15 cellular contexts compared by ENCODE assay signal in the genomic region with DNA sequence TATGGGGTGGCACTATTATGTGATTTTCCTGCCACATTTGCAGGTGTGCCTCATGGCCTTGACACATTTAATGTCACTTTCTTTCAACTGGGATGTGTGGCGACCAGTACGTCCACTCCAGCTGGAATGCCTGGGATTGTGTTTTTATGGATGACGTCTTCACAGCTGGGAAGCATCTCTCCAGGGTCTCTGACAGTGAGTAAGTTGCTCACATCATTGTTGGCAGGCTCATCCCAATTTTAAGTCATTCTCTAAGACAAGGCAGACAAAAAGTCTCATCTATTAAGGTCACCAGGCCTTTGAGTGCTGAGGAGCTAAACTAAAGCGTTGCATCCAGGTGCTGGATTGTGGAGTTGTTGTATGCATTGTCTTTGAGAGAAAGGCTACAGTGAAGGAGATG. TPM values are rescaled to one million over a fixed set of nuclear protein-coding genes. Genes with fewer than 3 reads are reported as not detected.
DNase-seq lines count a peak whose midpoint lies in the region; ATAC-seq and TF ChIP-seq lines count a peak whose summit lies in the region.
"Had no signal": no experiment of that assay in that cellular context is flagged by ENCODE, and none has a peak within 500 bp of the region (broad histone marks: within the 10 kb centered on the region; RNA-seq: fewer than 3 reads in every experiment).

No MANE protein-coding gene starts in this region.

- H3K27me3 ChIP-seq in SK-N-SH (ENCODE audit: insufficient read depth), result no peaks in the 10 kb centered on the region

- DNase-seq in activated naive CD4-positive, alpha-beta T cell treated with Interleukin-2 at 50 U/mL for 16 hours, result no peak
- peak; percentile 44 for DNase-seq in EH (ENCODE audit: low read depth)
- DNase-seq in central memory CD8-positive, alpha-beta T cell (ENCODE audit: low spot score in 2 of 2), result no peak
- DNase-seq in natural killer cell, result no peak
- no peak for DNase-seq in SK-N-SH
- DNase-seq in NOMO-1 treated with DMSO at 0.1 percent for 48 hours (lab: John Stamatoyannopoulos, UW; ENCODE audit: unreplicated experiment), result no peak
- DNase-seq: Karpas-422, NCI-H2171, NCI-H82 had no signal

- H3F3A ChIP-seq in SK-N-SH (replicated peaks; ENCODE audit: insufficient read depth), result peaks cover 5% of the 10 kb centered on the region

- no peak overlapping the region for H3K4me2 ChIP-seq in SK-N-SH
- H3K4me2 ChIP-seq: A549 had no signal

- H3K4me3 ChIP-seq in SK-N-SH (ENCODE audit: low read depth in 2 of 2, low read length in 1 of 2), result no peak overlapping the region
- H3K4me3 ChIP-seq: A549, SK-N-MC had no signal

- H2AFZ ChIP-seq in SK-N-SH (ENCODE audit: low read depth), result no peak overlapping the region

- H3K36me3 ChIP-seq in SK-N-SH (replicated peaks in 1 of 2; ENCODE audit: control insufficient read depth in 1 of 2, insufficient read depth in 2 of 2, low read length in 1 of 2), result no peaks in the 10 kb centered on the region

- H3K27me3 Mint-ChIP-seq in activated naive CD4-positive, alpha-beta T cell treated with anti-CD3 and anti-CD28 coated beads, Interleukin-2, amount 50 U/mL, for 24 hours, result no peaks in the 10 kb centered on the region
- H3K27me3 Mint-ChIP-seq in central memory CD8-positive, alpha-beta T cell, result no peaks in the 10 kb centered on the region
- H3K27me3 Mint-ChIP-seq in natural killer cell (ENCODE audit: low read depth in 2 of 2), result no peaks in the 10 kb centered on the region

- H3K9me3 Mint-ChIP-seq in activated naive CD4-positive, alpha-beta T cell treated with anti-CD3 and anti-CD28 coated beads, Interleukin-2, amount 50 U/mL, for 24 hours, result no peaks in the 10 kb centered on the region
- H3K9me3 Mint-ChIP-seq in central memory CD8-positive, alpha-beta T cell, result no peaks in the 10 kb centered on the region
- no peaks in the 10 kb centered on the region for H3K9me3 Mint-ChIP-seq in natural killer cell
- H3K9me3 Mint-ChIP-seq: CD14-positive monocyte had no signal

- peaks cover 96% of the 10 kb centered on the region for H3K4me1 Mint-ChIP-seq in activated naive CD4-positive, alpha-beta T cell treated with anti-CD3 and anti-CD28 coated beads, Interleukin-2, amount 50 U/mL, for 24 hours
- peaks cover 81% of the 10 kb centered on the region for H3K4me1 Mint-ChIP-seq in central memory CD8-positive, alpha-beta T cell
- H3K4me1 Mint-ChIP-seq in natural killer cell, result peaks cover 85 to 89% of the 10 kb centered on the region in 2 donors

- no peaks in the 10 kb centered on the region for H3K4me1 ChIP-seq in SK-N-SH (ENCODE audit: control insufficient read depth in 1 of 2, insufficient read depth in 2 of 2, low read depth in 1 of 2, low read length in 1 of 2)
- H3K4me1 ChIP-seq: A549 had no signal

- no peak for TF ChIP-seq EP300 in SK-N-SH (IDR thresholded peaks at IDR 0.05; ENCODE audit: borderline replicate concordance in 1 of 2, low read depth in 1 of 2, low read length in 1 of 2)

- no peaks in the 10 kb centered on the region for H3K9me2 ChIP-seq in SK-N-SH

- peak overlapping the region; percentile 14 for H3K27ac Mint-ChIP-seq in activated naive CD4-positive, alpha-beta T cell treated with anti-CD3 and anti-CD28 coated beads, Interleukin-2, amount 50 U/mL, for 24 hours
- H3K27ac Mint-ChIP-seq in central memory CD8-positive, alpha-beta T cell (ENCODE audit: low read depth), result no peak overlapping the region
- H3K27ac Mint-ChIP-seq in natural killer cell, result peak overlapping the region; percentile 55 to 65

- no peak for TF ChIP-seq CTCF in natural killer cell (IDR thresholded peaks at IDR 0.05)
- no peak for TF ChIP-seq CTCF in SK-N-SH (IDR thresholded peaks at IDR 0.05)

- no peaks in the 10 kb centered on the region for H3K79me2 ChIP-seq in SK-N-SH (ENCODE audit: insufficient read depth)

- H3K36me3 Mint-ChIP-seq in activated naive CD4-positive, alpha-beta T cell treated with anti-CD3 and anti-CD28 coated beads, Interleukin-2, amount 50 U/mL, for 24 hours, result peaks cover 23% of the 10 kb centered on the region
- H3K36me3 Mint-ChIP-seq in central memory CD8-positive, alpha-beta T cell (ENCODE audit: insufficient read depth), result peaks cover 10% of the 10 kb centered on the region
- no peaks in the 10 kb centered on the region for H3K36me3 Mint-ChIP-seq in natural killer cell

- 85% methylated on average over 2 of the region's 4 CpGs for WGBS in SK-N-SH (ENCODE audit: low lambda C conversion rate)

- no peak overlapping the region for H3K27ac ChIP-seq in SK-N-SH (ENCODE audit: low read depth in 2 of 2, low read length in 1 of 2)
- H3K27ac ChIP-seq: A549, SK-N-MC had no signal

- intact Hi-C loops in natural killer cell (cut with micrococcal nuclease), result no loop called here

- H3K4me3 Mint-ChIP-seq in activated naive CD4-positive, alpha-beta T cell treated with anti-CD3 and anti-CD28 coated beads, Interleukin-2, amount 50 U/mL, for 24 hours, result peak overlapping the region; percentile 20
- H3K4me3 Mint-ChIP-seq in central memory CD8-positive, alpha-beta T cell, result peak overlapping the region; percentile 15
- peak overlapping the region; percentile 65 for H3K4me3 Mint-ChIP-seq in natural killer cell
- H3K4me3 Mint-ChIP-seq: CD14-positive monocyte had no signal

- no peak for TF ChIP-seq RAD21 in SK-N-SH (IDR thresholded peaks at IDR 0.05; ENCODE audit: low read length)

- H4K20me1 ChIP-seq in SK-N-SH (ENCODE audit: insufficient read depth), result no peaks in the 10 kb centered on the region

- CTCF ChIA-PET in SK-N-SH (lab: Yijun Ruan, JAX), result no interaction called here

- H3K9ac ChIP-seq in SK-N-SH, result no peak overlapping the region

- H3K9me3 ChIP-seq in SK-N-SH, result no peaks in the 10 kb centered on the region
- H3K9me3 ChIP-seq: A549 had no signal

- ATAC-seq in central memory CD8-positive, alpha-beta T cell (replicated peaks; ENCODE audit: extremely low read depth, poor library complexity, severe bottlenecking), result no peak
- ATAC-seq in natural killer cell, result peak in 1 of 3 donors; percentile 5
- ATAC-seq in HG03469 (IDR thresholded peaks at IDR 0.05; ENCODE audit: unreplicated experiment), result no peak
- ATAC-seq: A549, HepG2 had no signal

- POLR2A ChIA-PET in SK-N-SH (lab: Yijun Ruan, JAX), result no interaction called here

TF ChIP-seq in SK-N-SH, 30 proteins besides CTCF, POLR2A, EP300 and RAD21:
- no peak for TF ChIP-seq EZH2phosphoT487 (IDR thresholded peaks at IDR 0.05; ENCODE audit: borderline replicate concordance, low read depth)
- TF ChIP-seq, protein P1, sequence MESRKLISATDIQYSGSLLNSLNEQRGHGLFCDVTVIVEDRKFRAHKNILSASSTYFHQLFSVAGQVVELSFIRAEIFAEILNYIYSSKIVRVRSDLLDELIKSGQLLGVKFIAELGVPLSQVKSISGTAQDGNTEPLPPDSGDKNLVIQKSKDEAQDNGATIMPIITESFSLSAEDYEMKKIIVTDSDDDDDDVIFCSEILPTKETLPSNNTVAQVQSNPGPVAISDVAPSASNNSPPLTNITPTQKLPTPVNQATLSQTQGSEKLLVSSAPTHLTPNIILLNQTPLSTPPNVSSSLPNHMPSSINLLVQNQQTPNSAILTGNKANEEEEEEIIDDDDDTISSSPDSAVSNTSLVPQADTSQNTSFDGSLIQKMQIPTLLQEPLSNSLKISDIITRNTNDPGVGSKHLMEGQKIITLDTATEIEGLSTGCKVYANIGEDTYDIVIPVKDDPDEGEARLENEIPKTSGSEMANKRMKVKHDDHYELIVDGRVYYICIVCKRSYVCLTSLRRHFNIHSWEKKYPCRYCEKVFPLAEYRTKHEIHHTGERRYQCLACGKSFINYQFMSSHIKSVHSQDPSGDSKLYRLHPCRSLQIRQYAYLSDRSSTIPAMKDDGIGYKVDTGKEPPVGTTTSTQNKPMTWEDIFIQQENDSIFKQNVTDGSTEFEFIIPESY (IDR thresholded peaks at IDR 0.05; ENCODE audit: borderline replicate concordance, low read depth), result no peak

RNA-seq across cellular contexts. Expression of a gene that starts 43.3 kb away (rescaled TPM):
- total RNA-seq in natural killer cell, result 100 to 1,000 TPM in 1 of 3 donors, 10 to 100 TPM in 2; 62.1 to 171 (median 98.2) TPM
- 9.9 and 17.1 TPM in 2 replicates for polyA plus RNA-seq in SK-N-SH (2012; rRNA removed)
- polyA plus RNA-seq in SK-N-SH (2012; cell fraction: cytosol; rRNA removed), result 12.9 and 16.2 TPM in 2 replicates
- polyA plus RNA-seq in SK-N-SH (2012; cell fraction: nucleus; rRNA removed), result 33.4 and 39.7 TPM in 2 replicates

Comparison
In these comparisons a context has a peak if more than half of its experiments do, and no peak if none do; other contexts are left out.
1. H3K4me3 Mint-ChIP-seq: peak in every context shown above with its lines; median percentile 65 in natural killer cell; 20 in activated naive CD4-positive, alpha-beta T cell treated with anti-CD3 and anti-CD28 coated beads, Interleukin-2, amount 50 U/mL, for 24 hours; 15 in central memory CD8-positive, alpha-beta T cell.